ENCODE assay signal across 17 cellular contexts in genomic region chr12:19856389-19856788, GRCh38.
DNase-seq lines count a peak whose midpoint lies in the region; ATAC-seq and TF ChIP-seq lines count a peak whose summit lies in the region.
"Had no signal": no experiment of that assay in that cellular context is flagged by ENCODE, and none has a peak within 500 bp of the region (broad histone marks: within the 10 kb centered on the region; RNA-seq: fewer than 3 reads in every experiment).

No MANE protein-coding gene starts in this region.

- H3K27ac ChIP-seq in ascending aorta (peak overlapping the region; percentile 77 to 85), heart left ventricle (peak overlapping the region in 10 of 12 donors; percentile 32 to 85 (median 52)), skeletal muscle tissue (ENCODE audit: low read depth, low read length) (peak overlapping the region; percentile 53)

- peaks cover 0 to 4% of the 10 kb centered on the region in 2 donors for H3K9me3 ChIP-seq in ascending aorta
- peaks cover 0 to 25% (median 11%) of the 10 kb centered on the region in 12 donors for H3K9me3 ChIP-seq in heart left ventricle
- H3K9me3 ChIP-seq in skeletal muscle tissue (ENCODE audit: control insufficient read depth in 3 of 3, low read length in 3 of 3): no peaks in the 10 kb centered on the region

- intact Hi-C loops in ascending aorta (cut with DNase I): no loop called here
- intact Hi-C loops in heart left ventricle (cut with DNase I): no loop called here

- ATAC-seq in GM18868 (IDR thresholded peaks at IDR 0.05; ENCODE audit: unreplicated experiment): peak; percentile 41
- peak in 3 of 4 donors; percentile 35 to 62 (median 43) for ATAC-seq in heart left ventricle
- ATAC-seq in GM19452 (IDR thresholded peaks at IDR 0.05; ENCODE audit: unreplicated experiment): no peak
- ATAC-seq: activated naive CD4-positive, alpha-beta T cell treated with anti-CD3 and anti-CD28 coated beads, Interleukin-2, amount 50 U/mL, for 72 hours had no signal

- H3K36me3 ChIP-seq in ascending aorta (no peaks in the 10 kb centered on the region), heart left ventricle (no peaks in the 10 kb centered on the region), skeletal muscle tissue (ENCODE audit: control insufficient read depth in 3 of 3, insufficient read depth in 3 of 3, low read length in 3 of 3) (no peaks in the 10 kb centered on the region)

- no peak for TF ChIP-seq POLR2A in heart left ventricle (IDR thresholded peaks at IDR 0.05)

- H3K9ac ChIP-seq in skeletal muscle tissue (ENCODE audit: low read depth in 1 of 3, low read length in 3 of 3): no peak overlapping the region

- H3K4me3 ChIP-seq in ascending aorta: peak overlapping the region; percentile 35 to 48
- peak overlapping the region in 7 of 12 donors; percentile 1 to 26 (median 20) for H3K4me3 ChIP-seq in heart left ventricle
- H3K4me3 ChIP-seq in skeletal muscle tissue (ENCODE audit: low read length in 3 of 3): no peak overlapping the region
- H3K4me3 ChIP-seq: lung had no signal

- 45 to 64% (median 52%) methylated on average over 5 of the region's 5 CpGs for WGBS in heart left ventricle, 4 donors

- H3K4me1 ChIP-seq in ascending aorta (peaks cover 0 to 12% of the 10 kb centered on the region in 2 donors), heart left ventricle (peaks cover 0 to 12% (median 0%) of the 10 kb centered on the region in 12 donors), skeletal muscle tissue (ENCODE audit: control insufficient read depth in 3 of 3, insufficient read depth in 3 of 3, low read length in 3 of 3) (no peaks in the 10 kb centered on the region)

- H3K27me3 ChIP-seq in ascending aorta (no peaks in the 10 kb centered on the region), heart left ventricle (no peaks in the 10 kb centered on the region), skeletal muscle tissue (ENCODE audit: control insufficient read depth in 3 of 3, insufficient read depth in 3 of 3, low read length in 3 of 3) (no peaks in the 10 kb centered on the region)

- TF ChIP-seq CTCF in ascending aorta (IDR thresholded peaks at IDR 0.05) (no peak), heart left ventricle (IDR thresholded peaks at IDR 0.05) (no peak)

- DNase-seq in ascending aorta (ENCODE audit: low spot score in 2 of 2) (no peak), heart left ventricle (no peak), HT-29 (ENCODE audit: low spot score) (no peak), HuH-7.5 (ENCODE audit: low spot score) (no peak), KG1 (lab: John Stamatoyannopoulos, UW) (no peak)
- DNase-seq: activated CD4-positive, CD25-positive, alpha-beta regulatory T cell treated with anti-CD3 and anti-CD28 coated beads, Interleukin-2, amount 50 U/mL, for 72 hours; erythroblast; HCEC 1CT; NCI-H1930; small intestine; stimulated activated naive CD4-positive, alpha-beta T cell treated with Interleukin-2 at 50 U/mL for 16 hours; T-helper 2 cell had no signal

Comparison
In these comparisons a context has a peak if more than half of its experiments do, and no peak if none do; other contexts are left out.
1. H3K4me3 ChIP-seq: peak in ascending aorta (2 of 2) and heart left ventricle (7 of 12); none in skeletal muscle tissue (0 of 3).
2. Peak in every context shown above with its lines, with median percentiles within 50 percentile points of each other: H3K27ac ChIP-seq.